In the genomic region with DNA sequence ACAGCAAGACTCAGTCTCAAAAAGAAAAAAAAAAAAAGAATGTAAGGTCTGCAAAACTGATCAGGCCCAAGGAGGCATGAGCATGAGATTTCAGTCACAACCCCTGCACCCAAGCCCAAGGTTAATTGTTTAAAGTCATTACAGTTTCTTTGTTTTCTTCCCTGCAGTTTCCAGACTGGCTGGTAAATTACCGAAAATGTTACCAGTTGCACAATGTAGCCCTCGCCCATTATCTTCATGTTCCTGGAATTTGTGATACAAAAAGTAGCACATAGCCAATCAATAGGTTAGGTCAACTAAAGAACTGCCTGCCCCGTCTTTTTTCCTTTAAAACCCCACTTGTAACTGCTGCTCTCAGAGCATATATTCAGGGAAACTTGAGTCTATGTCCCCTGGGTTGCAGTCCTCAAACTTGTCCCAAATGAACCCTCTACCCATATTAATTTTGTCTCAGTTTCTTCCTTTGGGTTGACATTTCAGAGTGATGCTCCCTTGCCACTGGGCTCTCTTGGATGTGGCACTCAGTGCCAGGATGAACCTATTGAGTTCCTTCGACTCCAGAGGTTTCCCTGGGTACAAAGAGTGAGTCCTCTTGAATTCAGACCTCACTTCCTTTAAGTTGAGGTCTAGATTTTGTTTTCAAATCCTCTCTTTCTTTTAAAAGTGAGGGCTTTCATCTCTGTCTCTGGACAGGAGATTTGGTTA, we compare ENCODE assay signal across 16 cellular contexts.
DNase-seq lines count a peak whose midpoint lies in the region; ATAC-seq and TF ChIP-seq lines count a peak whose summit lies in the region.
"Had no signal": no experiment of that assay in that cellular context is flagged by ENCODE, and none has a peak within 500 bp of the region (broad histone marks: within the 10 kb centered on the region; RNA-seq: fewer than 3 reads in every experiment).

No MANE protein-coding gene starts in this region.

- H3K9ac ChIP-seq in liver (ENCODE audit: low read depth in 1 of 2, low read length in 2 of 2), result peak overlapping the region in 1 of 2 donors; percentile 13
- H3K9ac ChIP-seq: BLaER1, GM23248 had no signal

- TF ChIP-seq CTCF in adrenal gland (IDR thresholded peaks at IDR 0.05) (no peak), liver (IDR thresholded peaks at IDR 0.05; ENCODE audit: low read depth, low read length, missing input control) (no peak), testis (IDR thresholded peaks at IDR 0.05) (no peak)

- no peak overlapping the region for H3K27ac Mint-ChIP-seq in effector memory CD8-positive, alpha-beta T cell
- no peak overlapping the region for H3K27ac Mint-ChIP-seq in activated T-cell treated with anti-CD3 and anti-CD28 coated beads, Interleukin-2, amount 50 U/mL, for 24 hours
- H3K27ac Mint-ChIP-seq: CD8-positive, alpha-beta memory T cell had no signal

- intact Hi-C loops in adrenal gland (cut with DNase I), result loop anchor here in 1 of 2 donors (5.0 kb wide), 1 partner anchor 213 kb away; no protein-coding TSS in a partner anchor
- intact Hi-C loops in testis (cut with DNase I; ENCODE audit: low total_unique reads), result no loop called here

- no peak for ATAC-seq in effector memory CD8-positive, alpha-beta T cell (replicated peaks)

- peak in 2 of 7 donors; percentile 46 to 60 for DNase-seq in adrenal gland
- peak; percentile 77 for DNase-seq in testis
- no peak for DNase-seq in effector memory CD8-positive, alpha-beta T cell
- DNase-seq in activated T-cell treated with anti-CD3 and anti-CD28 coated beads, Interleukin-2, amount 50 U/mL, for 24 hours, result no peak
- DNase-seq in effector CD4-positive, alpha-beta T cell, result no peak
- DNase-seq: 8988T; AML-193; Caco-2; CD8-positive, alpha-beta memory T cell; DND-41; GDM1 had no signal

- peak; percentile 29 to 57 for TF ChIP-seq RAD21 in liver (IDR thresholded peaks at IDR 0.05)

- peak overlapping the region; percentile 8 for H3K27ac ChIP-seq in KOPT-K1 (ENCODE audit: low read depth, low read length, poor library complexity, severe bottlenecking)
- peak overlapping the region in 3 of 5 donors; percentile 34 to 50 (median 40) for H3K27ac ChIP-seq in adrenal gland
- peak overlapping the region in 1 of 2 donors; percentile 66 for H3K27ac ChIP-seq in liver (ENCODE audit: low read depth in 1 of 2, low read length in 2 of 2)
- H3K27ac ChIP-seq in testis, result no peak overlapping the region
- H3K27ac ChIP-seq: BLaER1, HL-60 had no signal

- 66 to 88% (median 77%) methylated on average over 4 of the region's 4 CpGs for WGBS in adrenal gland, 4 donors
- WGBS in liver, result 37% methylated on average over 4 of the region's 4 CpGs
- WGBS in testis, 2 donors, result 48 to 60% methylated on average over 4 of the region's 4 CpGs

- H3K36me3 Mint-ChIP-seq in effector memory CD8-positive, alpha-beta T cell (ENCODE audit: insufficient read depth), result no peaks in the 10 kb centered on the region
- no peaks in the 10 kb centered on the region for H3K36me3 Mint-ChIP-seq in activated T-cell treated with anti-CD3 and anti-CD28 coated beads, Interleukin-2, amount 50 U/mL, for 24 hours (ENCODE audit: low read depth)
- H3K36me3 Mint-ChIP-seq: CD8-positive, alpha-beta memory T cell had no signal

- no peak overlapping the region for H3K4me3 ChIP-seq in adrenal gland
- H3K4me3 ChIP-seq in liver (ENCODE audit: low read depth in 1 of 3, low read length in 3 of 3), result no peak overlapping the region
- H3K4me3 ChIP-seq in testis, result no peak overlapping the region
- H3K4me3 ChIP-seq: BLaER1, GM23248 had no signal

- H3K4me1 ChIP-seq in adrenal gland (replicated peaks in 1 of 2), result no peaks in the 10 kb centered on the region
- peaks cover 2 to 16% (median 6%) of the 10 kb centered on the region in 4 donors for H3K4me1 ChIP-seq in liver (ENCODE audit: control insufficient read depth in 4 of 4, insufficient read depth in 4 of 4, low read length in 3 of 4)
- H3K4me1 ChIP-seq in testis, result peaks cover 11% of the 10 kb centered on the region
- H3K4me1 ChIP-seq: Caco-2 had no signal

- no peak overlapping the region for H3K4me3 Mint-ChIP-seq in effector memory CD8-positive, alpha-beta T cell
- H3K4me3 Mint-ChIP-seq in activated T-cell treated with anti-CD3 and anti-CD28 coated beads, Interleukin-2, amount 50 U/mL, for 24 hours, result no peak overlapping the region

- H3K9me3 ChIP-seq in KOPT-K1 (ENCODE audit: insufficient read depth, low read length, poor library complexity, severe bottlenecking), result no peaks in the 10 kb centered on the region
- no peaks in the 10 kb centered on the region for H3K9me3 ChIP-seq in adrenal gland (replicated peaks in 1 of 3)
- H3K9me3 ChIP-seq in liver (ENCODE audit: control insufficient read depth in 4 of 4, low read length in 3 of 4), result no peaks in the 10 kb centered on the region
- H3K9me3 ChIP-seq in testis, result no peaks in the 10 kb centered on the region
- H3K9me3 ChIP-seq: BLaER1, Caco-2 had no signal

- H3K27me3 ChIP-seq in adrenal gland, result no peaks in the 10 kb centered on the region
- H3K27me3 ChIP-seq in liver (ENCODE audit: control insufficient read depth in 4 of 4, insufficient read depth in 4 of 4, low read length in 3 of 4), result no peaks in the 10 kb centered on the region
- H3K27me3 ChIP-seq in testis, result no peaks in the 10 kb centered on the region
- H3K27me3 ChIP-seq: BLaER1 had no signal

- no peaks in the 10 kb centered on the region for H3K36me3 ChIP-seq in KOPT-K1 (ENCODE audit: insufficient read depth, low read length)
- no peaks in the 10 kb centered on the region for H3K36me3 ChIP-seq in adrenal gland (replicated peaks in 1 of 2)
- H3K36me3 ChIP-seq in liver (ENCODE audit: control insufficient read depth in 4 of 4, insufficient read depth in 3 of 4, low read depth in 1 of 4, low read length in 3 of 4), result no peaks in the 10 kb centered on the region
- no peaks in the 10 kb centered on the region for H3K36me3 ChIP-seq in testis (ENCODE audit: low read depth, missing control alignments)
- H3K36me3 ChIP-seq: BLaER1 had no signal

- peaks cover 6 to 13% of the 10 kb centered on the region in 2 donors for H3K27me3 Mint-ChIP-seq in effector memory CD8-positive, alpha-beta T cell
- peaks cover 2% of the 10 kb centered on the region for H3K27me3 Mint-ChIP-seq in activated T-cell treated with anti-CD3 and anti-CD28 coated beads, Interleukin-2, amount 50 U/mL, for 24 hours

- H3K9me3 Mint-ChIP-seq in effector memory CD8-positive, alpha-beta T cell, result no peaks in the 10 kb centered on the region
- H3K9me3 Mint-ChIP-seq in activated T-cell treated with anti-CD3 and anti-CD28 coated beads, Interleukin-2, amount 50 U/mL, for 24 hours, result no peaks in the 10 kb centered on the region
- H3K9me3 Mint-ChIP-seq: CD8-positive, alpha-beta memory T cell had no signal

- TF ChIP-seq POLR2A in adrenal gland (IDR thresholded peaks at IDR 0.05), result no peak
- TF ChIP-seq POLR2A in testis (IDR thresholded peaks at IDR 0.05), result no peak

- H3K4me1 Mint-ChIP-seq in effector memory CD8-positive, alpha-beta T cell (ENCODE audit: low read depth in 2 of 2), result no peaks in the 10 kb centered on the region
- peaks cover 9% of the 10 kb centered on the region for H3K4me1 Mint-ChIP-seq in activated T-cell treated with anti-CD3 and anti-CD28 coated beads, Interleukin-2, amount 50 U/mL, for 24 hours (ENCODE audit: low read depth)

TF ChIP-seq in liver, 16 proteins besides CTCF, POLR2A, EP300 and RAD21 (continues in another document):
- TF ChIP-seq GABPA (IDR thresholded peaks at IDR 0.05 in 1 of 2, conservative IDR thresholded peaks at IDR 0.05 in 1 of 2) (no peak), TAF1 (conservative IDR thresholded peaks at IDR 0.05) (peak; percentile 24), JUND (IDR thresholded peaks at IDR 0.05) (peak; percentile 75 to 76), FOXA2 (IDR thresholded peaks at IDR 0.05) (peak; percentile 27), HNF4G (IDR thresholded peaks at IDR 0.05) (peak; percentile 72), EGR1 (IDR thresholded peaks at IDR 0.05; ENCODE audit: low read depth in 2 of 2) (no peak), HNF4A (conservative IDR thresholded peaks at IDR 0.05) (peak; percentile 83 to 90), RXRA (IDR thresholded peaks at IDR 0.05) (peak; percentile 91), YY1 (IDR thresholded peaks at IDR 0.05) (peak; percentile 60), SP1 (IDR thresholded peaks at IDR 0.05) (peak; percentile 96), NR2F2 (IDR thresholded peaks at IDR 0.05) (peak; percentile 79)
- TF ChIP-seq, protein P1, sequence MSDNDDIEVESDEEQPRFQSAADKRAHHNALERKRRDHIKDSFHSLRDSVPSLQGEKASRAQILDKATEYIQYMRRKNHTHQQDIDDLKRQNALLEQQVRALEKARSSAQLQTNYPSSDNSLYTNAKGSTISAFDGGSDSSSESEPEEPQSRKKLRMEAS (IDR thresholded peaks at IDR 0.05), result peak; percentile 71
- TF ChIP-seq, protein P2, sequence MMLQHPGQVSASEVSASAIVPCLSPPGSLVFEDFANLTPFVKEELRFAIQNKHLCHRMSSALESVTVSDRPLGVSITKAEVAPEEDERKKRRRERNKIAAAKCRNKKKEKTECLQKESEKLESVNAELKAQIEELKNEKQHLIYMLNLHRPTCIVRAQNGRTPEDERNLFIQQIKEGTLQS (IDR thresholded peaks at IDR 0.05), result no peak
- TF ChIP-seq, protein P3, sequence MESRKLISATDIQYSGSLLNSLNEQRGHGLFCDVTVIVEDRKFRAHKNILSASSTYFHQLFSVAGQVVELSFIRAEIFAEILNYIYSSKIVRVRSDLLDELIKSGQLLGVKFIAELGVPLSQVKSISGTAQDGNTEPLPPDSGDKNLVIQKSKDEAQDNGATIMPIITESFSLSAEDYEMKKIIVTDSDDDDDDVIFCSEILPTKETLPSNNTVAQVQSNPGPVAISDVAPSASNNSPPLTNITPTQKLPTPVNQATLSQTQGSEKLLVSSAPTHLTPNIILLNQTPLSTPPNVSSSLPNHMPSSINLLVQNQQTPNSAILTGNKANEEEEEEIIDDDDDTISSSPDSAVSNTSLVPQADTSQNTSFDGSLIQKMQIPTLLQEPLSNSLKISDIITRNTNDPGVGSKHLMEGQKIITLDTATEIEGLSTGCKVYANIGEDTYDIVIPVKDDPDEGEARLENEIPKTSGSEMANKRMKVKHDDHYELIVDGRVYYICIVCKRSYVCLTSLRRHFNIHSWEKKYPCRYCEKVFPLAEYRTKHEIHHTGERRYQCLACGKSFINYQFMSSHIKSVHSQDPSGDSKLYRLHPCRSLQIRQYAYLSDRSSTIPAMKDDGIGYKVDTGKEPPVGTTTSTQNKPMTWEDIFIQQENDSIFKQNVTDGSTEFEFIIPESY (IDR thresholded peaks at IDR 0.05), result peak; percentile 40

Comparison
In these comparisons a context has a peak if more than half of its experiments do, and no peak if none do; other contexts are left out.
1. H3K27ac ChIP-seq: peak in KOPT-K1 (single experiment) and adrenal gland (3 of 5); none in testis (0 of 2).